In the genomic region with DNA sequence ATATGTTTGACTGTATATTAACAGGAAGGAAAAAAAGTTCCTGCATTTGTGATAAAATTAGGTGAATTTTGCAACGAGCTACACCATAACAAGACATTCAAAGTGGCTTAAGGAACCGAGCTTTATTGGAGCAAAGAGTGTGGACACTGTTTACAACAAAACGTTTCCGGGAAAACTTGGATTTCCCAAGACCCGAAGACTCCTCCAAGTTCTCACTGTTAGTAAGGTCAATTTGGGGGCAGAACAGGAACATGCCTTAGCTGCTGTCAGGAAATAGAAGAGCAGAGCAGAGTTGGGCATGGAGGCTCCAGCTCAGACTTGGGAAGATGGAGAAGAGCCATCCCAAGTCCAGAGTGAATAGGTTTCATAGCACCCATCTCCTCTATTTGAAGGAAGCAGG, we compare ENCODE assay signal across 18 cellular contexts. TPM values are rescaled to one million over a fixed set of nuclear protein-coding genes. Genes with fewer than 3 reads are reported as not detected.
DNase-seq lines count a peak whose midpoint lies in the region; ATAC-seq and TF ChIP-seq lines count a peak whose summit lies in the region.
"Had no signal": no experiment of that assay in that cellular context is flagged by ENCODE, and none has a peak within 500 bp of the region (broad histone marks: within the 10 kb centered on the region; RNA-seq: fewer than 3 reads in every experiment).

No MANE protein-coding gene starts in this region.

- H3K9me3 ChIP-seq in heart left ventricle: peaks cover 0 to 6% (median 0%) of the 10 kb centered on the region in 12 donors
- H3K9me3 ChIP-seq in upper lobe of right lung: no peaks in the 10 kb centered on the region

- H3K4me1 ChIP-seq in heart left ventricle: peaks cover 0 to 11% (median 1%) of the 10 kb centered on the region in 12 donors
- H3K4me1 ChIP-seq in upper lobe of right lung: peaks cover 24% of the 10 kb centered on the region

- in situ Hi-C loops in brain microvascular endothelial cell (cut with HindIII; ENCODE audit: low pct_ligation_motif_present, low sequenced_read_pairs): no loop called here

- no peaks in the 10 kb centered on the region for H3K27me3 ChIP-seq in brain microvascular endothelial cell (replicated peaks)
- no peaks in the 10 kb centered on the region for H3K27me3 ChIP-seq in heart left ventricle
- no peaks in the 10 kb centered on the region for H3K27me3 ChIP-seq in upper lobe of right lung

- H3K36me3 Mint-ChIP-seq in activated CD4-positive, alpha-beta T cell treated with anti-CD3 and anti-CD28 coated beads, Interleukin-2, amount 10 ng/mL, durations not matched to agents 7 days and 5 days (ENCODE audit: low read depth): no peaks in the 10 kb centered on the region
- H3K36me3 Mint-ChIP-seq: CD14-positive monocyte, type B pancreatic cell had no signal

- H3K4me3 ChIP-seq in brain microvascular endothelial cell (ENCODE audit: low read depth, low read length) (no peak overlapping the region), heart left ventricle (no peak overlapping the region), upper lobe of right lung (no peak overlapping the region)

- no peak for TF ChIP-seq POLR2A in heart left ventricle (IDR thresholded peaks at IDR 0.05)

- POLR2A ChIA-PET in activated CD4-positive, alpha-beta T cell treated with anti-CD3 and anti-CD28 coated beads, Interleukin-2, amount 10 ng/mL, durations not matched to agents 7 days and 5 days (lab: Charles Lee): no interaction called here

- ATAC-seq in heart left ventricle: peak; percentile 77 to 88 (median 82)
- peak; percentile 84 for ATAC-seq in omental fat pad (ENCODE audit: low FRiP score)
- ATAC-seq in upper lobe of right lung: peak; percentile 63
- ATAC-seq in HG03196 (IDR thresholded peaks at IDR 0.05; ENCODE audit: unreplicated experiment): no peak

- H3K36me3 ChIP-seq in brain microvascular endothelial cell (replicated peaks): no peaks in the 10 kb centered on the region
- H3K36me3 ChIP-seq in heart left ventricle: no peaks in the 10 kb centered on the region
- H3K36me3 ChIP-seq in upper lobe of right lung: no peaks in the 10 kb centered on the region

- DNase-seq in brain microvascular endothelial cell: peak; percentile 14
- peak in 1 of 5 donors; percentile 31 for DNase-seq in heart left ventricle
- no peak for DNase-seq in omental fat pad (ENCODE audit: low spot score)
- DNase-seq in upper lobe of right lung: no peak
- DNase-seq in kidney tubule cell (ENCODE audit: low spot score): no peak
- DNase-seq in activated CD8-positive, alpha-beta memory T cell treated with anti-CD3 and anti-CD28 coated beads for 24 hours: no peak
- DNase-seq in activated CD4-positive, alpha-beta T cell treated with anti-CD3 and anti-CD28 coated beads, Interleukin-2, amount 10 ng/mL, durations not matched to agents 7 days and 5 days: no peak
- DNase-seq: activated CD4-positive, alpha-beta T cell treated with anti-CD3 and anti-CD28 coated beads, Interleukin-2, amount 50 U/mL, for 48 hours; MM.1S; NK-92 treated with Interleukin-12 subunit alpha and Interleukin-12 subunit beta, amount 100 ng/mL, for 24 hours; nucleus accumbens; SIG-M5; T1000 had no signal

- no peak overlapping the region for H3K4me3 Mint-ChIP-seq in activated CD4-positive, alpha-beta T cell treated with anti-CD3 and anti-CD28 coated beads, Interleukin-2, amount 10 ng/mL, durations not matched to agents 7 days and 5 days
- H3K4me3 Mint-ChIP-seq: CD14-positive monocyte, type B pancreatic cell had no signal

- TF ChIP-seq CTCF in brain microvascular endothelial cell (IDR thresholded peaks at IDR 0.05; ENCODE audit: low read depth, low read length, missing control alignments): no peak
- TF ChIP-seq CTCF in heart left ventricle (IDR thresholded peaks at IDR 0.05): no peak
- TF ChIP-seq CTCF in omental fat pad (IDR thresholded peaks at IDR 0.05): no peak
- no peak for TF ChIP-seq CTCF in upper lobe of right lung (IDR thresholded peaks at IDR 0.05)

- no peaks in the 10 kb centered on the region for H3K27me3 Mint-ChIP-seq in activated CD4-positive, alpha-beta T cell treated with anti-CD3 and anti-CD28 coated beads, Interleukin-2, amount 10 ng/mL, durations not matched to agents 7 days and 5 days
- H3K27me3 Mint-ChIP-seq: type B pancreatic cell had no signal

- 56 to 65% (median 59%) methylated on average over 5 of the region's 5 CpGs for WGBS in heart left ventricle, 4 donors

- H3K27ac ChIP-seq in brain microvascular endothelial cell (peak overlapping the region; percentile 31), heart left ventricle (peak overlapping the region; percentile 5 to 77 (median 46)), upper lobe of right lung (peak overlapping the region; percentile 69)

- intact Hi-C loops in heart left ventricle (cut with DNase I): loop anchor here in 8 of 10 donors (1.0 to 10.0 kb wide), 5 partner anchors 102 to 205 kb away; no protein-coding TSS in a partner anchor
- intact Hi-C loops in upper lobe of right lung (cut with DNase I): loop anchor here (10.0 kb wide), 1 partner anchor 202 kb away; no protein-coding TSS in a partner anchor

- no peaks in the 10 kb centered on the region for H3K4me1 Mint-ChIP-seq in activated CD4-positive, alpha-beta T cell treated with anti-CD3 and anti-CD28 coated beads, Interleukin-2, amount 10 ng/mL, durations not matched to agents 7 days and 5 days
- H3K4me1 Mint-ChIP-seq: CD14-positive monocyte had no signal

- CTCF ChIA-PET in activated CD4-positive, alpha-beta T cell treated with anti-CD3 and anti-CD28 coated beads, Interleukin-2, amount 10 ng/mL, durations not matched to agents 7 days and 5 days (lab: Charles Lee): no interaction called here

- H3K27ac Mint-ChIP-seq in activated CD4-positive, alpha-beta T cell treated with anti-CD3 and anti-CD28 coated beads, Interleukin-2, amount 10 ng/mL, durations not matched to agents 7 days and 5 days: no peak overlapping the region
- H3K27ac Mint-ChIP-seq: CD14-positive monocyte, type B pancreatic cell had no signal

- H3K9me3 Mint-ChIP-seq in activated CD4-positive, alpha-beta T cell treated with anti-CD3 and anti-CD28 coated beads, Interleukin-2, amount 10 ng/mL, durations not matched to agents 7 days and 5 days: no peaks in the 10 kb centered on the region
- H3K9me3 Mint-ChIP-seq: type B pancreatic cell had no signal

RNA-seq across cellular contexts. Expression of gene ADH6, which starts 16.5 kb away (rescaled TPM):
- total RNA-seq in heart left ventricle (not detected), omental fat pad (under 1 TPM in 3 of 4 donors, not detected in 1; 0.19 to 0.50 (median 0.36) TPM), upper lobe of right lung (0.61 TPM)
- polyA plus RNA-seq in heart left ventricle: not detected
- total RNA-seq in activated CD4-positive, alpha-beta T cell treated with anti-CD3 and anti-CD28 coated beads, Interleukin-2, amount 10 ng/mL, durations not matched to agents 7 days and 5 days: not detected
- total RNA-seq: G401, mesenteric fat pad had no signal
- polyA plus RNA-seq: CD14-positive monocyte had no signal

RNA-seq across cellular contexts. Expression of gene ADH4, which starts 58.4 kb away (rescaled TPM):
- total RNA-seq in heart left ventricle: not detected
- polyA plus RNA-seq in heart left ventricle: under 1 TPM in 1 of 2 donors, not detected in 1; 0.12 TPM
- 1 to 10 TPM; 1.2 to 5.6 (median 3.6) TPM for total RNA-seq in omental fat pad
- total RNA-seq in upper lobe of right lung: 0.38 TPM
- total RNA-seq in activated CD4-positive, alpha-beta T cell treated with anti-CD3 and anti-CD28 coated beads, Interleukin-2, amount 10 ng/mL, durations not matched to agents 7 days and 5 days: not detected
- total RNA-seq: G401 had no signal
- polyA plus RNA-seq: CD14-positive monocyte had no signal
